In the genomic region with DNA sequence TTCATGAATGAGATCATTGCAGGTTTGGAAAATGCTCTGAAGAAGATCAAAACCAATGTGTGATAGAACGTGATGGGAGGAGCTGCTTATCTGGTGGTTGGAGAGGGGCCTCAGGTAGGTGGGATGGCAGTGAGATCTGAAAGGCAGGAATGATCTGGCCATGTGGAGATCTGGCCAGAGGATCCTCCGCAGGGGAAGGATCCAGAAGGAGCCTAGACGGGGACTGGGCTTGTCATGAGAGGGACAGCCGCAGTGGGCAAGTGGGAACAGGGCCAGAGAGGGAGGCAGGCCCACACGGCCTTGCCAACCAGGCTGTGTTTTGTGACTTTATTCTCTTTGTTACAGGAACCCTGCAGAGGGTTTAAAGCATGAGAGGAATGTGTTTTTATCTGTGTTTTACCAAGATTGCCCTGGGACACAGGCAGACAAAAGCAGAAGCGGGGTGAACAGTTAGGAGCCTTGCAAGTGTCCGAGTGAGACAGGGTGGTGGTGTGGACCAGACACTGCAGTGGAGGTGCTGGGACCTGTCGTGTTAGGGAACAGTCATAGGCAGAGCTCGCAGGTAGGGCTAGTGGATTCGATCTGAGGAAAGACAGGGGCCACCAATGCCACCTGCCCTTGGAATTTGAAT, we compare ENCODE assay signal across 23 cellular contexts.
DNase-seq lines count a peak whose midpoint lies in the region; ATAC-seq and TF ChIP-seq lines count a peak whose summit lies in the region.
"Had no signal": no experiment of that assay in that cellular context is flagged by ENCODE, and none has a peak within 500 bp of the region (broad histone marks: within the 10 kb centered on the region; RNA-seq: fewer than 3 reads in every experiment).

No MANE protein-coding gene starts in this region.

- H4K91ac ChIP-seq in H9 (ENCODE audit: insufficient read length, low read depth, low read length) = no peak overlapping the region
- H4K91ac ChIP-seq in mesenchymal stem cell (ENCODE audit: low read length) = no peak overlapping the region
- H4K91ac ChIP-seq in neuronal stem cell (ENCODE audit: low read depth, low read length, poor library complexity) = no peak overlapping the region

- H3K36me3 ChIP-seq in mesenchymal stem cell (ENCODE audit: control insufficient read depth in 1 of 2, insufficient read depth in 2 of 2, low read depth in 1 of 2, low read length in 2 of 2) (no peaks in the 10 kb centered on the region), neuronal stem cell (replicated peaks in 1 of 2; ENCODE audit: control insufficient read depth in 2 of 2, insufficient read depth in 2 of 2, low read length in 2 of 2) (no peaks in the 10 kb centered on the region)

- H3K23me2 ChIP-seq in H9 (ENCODE audit: insufficient read length, low read depth, low read length, poor library complexity, severe bottlenecking) = no peaks in the 10 kb centered on the region

- H3T11ph ChIP-seq in H9 (ENCODE audit: low read length) = no peak overlapping the region

- H3K27me3 ChIP-seq in H9 (ENCODE audit: insufficient read depth, low read length) (no peaks in the 10 kb centered on the region), mesenchymal stem cell (ENCODE audit: control insufficient read depth in 1 of 2, insufficient read depth in 1 of 2, low read length in 2 of 2) (peaks cover 0 to 59% of the 10 kb centered on the region in 2 experiments), neuronal stem cell (ENCODE audit: control insufficient read depth in 3 of 3, insufficient read depth in 3 of 3, low read depth in 1 of 3, low read length in 3 of 3) (no peaks in the 10 kb centered on the region)

- H2AK5ac ChIP-seq in H9 (ENCODE audit: insufficient read length, low read length) = no peak overlapping the region
- peak overlapping the region; percentile 77 for H2AK5ac ChIP-seq in mesenchymal stem cell (ENCODE audit: low read length, severe bottlenecking)
- H2AK5ac ChIP-seq in neuronal stem cell (ENCODE audit: low read depth, low read length) = no peak overlapping the region

- H4K5ac ChIP-seq in H9 (ENCODE audit: insufficient read length, low read depth, low read length) = no peak overlapping the region

- H3K4me3 Mint-ChIP-seq in H9 = peak overlapping the region in 1 of 2 experiments; percentile 19; a peak in 3 of 5 replicates

- H2BK12ac ChIP-seq in H9 (ENCODE audit: insufficient read length, low read depth, low read length) (no peak overlapping the region), mesenchymal stem cell (ENCODE audit: low read length in 2 of 2) (no peak overlapping the region), neuronal stem cell (ENCODE audit: low read length) (no peak overlapping the region)

- H3K9ac ChIP-seq in H9 (ENCODE audit: extremely low read depth, insufficient read length, low read length) (no peak overlapping the region), mesenchymal stem cell (ENCODE audit: low read length) (no peak overlapping the region), neuronal stem cell (ENCODE audit: low read depth, low read length, poor library complexity) (no peak overlapping the region)

- no peaks in the 10 kb centered on the region for H4K20me1 ChIP-seq in H9 (ENCODE audit: control insufficient read depth, insufficient read depth, insufficient read length)

- H2BK120ac ChIP-seq in H9 (ENCODE audit: low read depth, low read length, poor library complexity, severe bottlenecking) (no peak overlapping the region), mesenchymal stem cell (ENCODE audit: low read depth, low read length) (no peak overlapping the region), neuronal stem cell (ENCODE audit: low read depth, low read length) (no peak overlapping the region)

- DNase-seq in H9 = no peak
- DNase-seq in astrocyte of the hippocampus (ENCODE audit: low read depth, low spot score) = peak; percentile 56
- no peak for DNase-seq in mesenchymal stem cell
- DNase-seq in neuronal stem cell (ENCODE audit: low spot score) = no peak
- DNase-seq in DMS 273 (lab: John Stamatoyannopoulos, UW; ENCODE audit: unreplicated experiment) = no peak
- DNase-seq in NOMO-1 treated with DMSO at 0.1 percent for 48 hours (lab: John Stamatoyannopoulos, UW; ENCODE audit: unreplicated experiment) = no peak
- DNase-seq: Calu3, DMS153, DND-41, H7, Kasumi-1, MV-4-11, NCI-H1105, NCI-H146, NCI-H1930, NCI-H2107, NCI-H446 treated with DMSO at 0.1 percent for 48 hours, NCI-H526, SHP77 treated with DMSO at 0.1 percent for 48 hours had no signal

- H2AFZ ChIP-seq in H9 (ENCODE audit: low read length) (no peak overlapping the region), mesenchymal stem cell (ENCODE audit: low read depth, low read length) (no peak overlapping the region), neuronal stem cell (ENCODE audit: low read length) (no peak overlapping the region)

- H3K9me3 Mint-ChIP-seq in H9 = no peaks in the 10 kb centered on the region; a peak in 1 of 5 replicates

- H3K4ac ChIP-seq in H9 (ENCODE audit: low read depth, low read length) = no peak overlapping the region
- H3K4ac ChIP-seq in mesenchymal stem cell (ENCODE audit: low read depth in 1 of 2, low read length in 2 of 2) = no peak overlapping the region
- no peak overlapping the region for H3K4ac ChIP-seq in neuronal stem cell (ENCODE audit: low read length)

- H3K36me3 Mint-ChIP-seq in H9 (ENCODE audit: insufficient read depth in 1 of 3, low read depth in 3 of 3) = peaks cover 0 to 2% (median 0%) of the 10 kb centered on the region in 3 experiments; a peak in 2 of 7 replicates

- no peak overlapping the region for H3K27ac ChIP-seq in H9 (ENCODE audit: insufficient read length, low read depth, low read length)
- peak overlapping the region; percentile 2 for H3K27ac ChIP-seq in mesenchymal stem cell (ENCODE audit: low read length, poor library complexity, severe bottlenecking)
- no peak overlapping the region for H3K27ac ChIP-seq in neuronal stem cell (replicated peaks; ENCODE audit: low read length)
- H3K27ac ChIP-seq: RWPE1, SK-N-MC had no signal

- no peak overlapping the region for H2BK20ac ChIP-seq in H9 (ENCODE audit: low read depth, low read length, poor library complexity, severe bottlenecking)

- H3K18ac ChIP-seq in H9 (ENCODE audit: insufficient read length, low read depth, low read length) (no peak overlapping the region), mesenchymal stem cell (ENCODE audit: low read depth in 1 of 2, low read length in 2 of 2) (no peak overlapping the region), neuronal stem cell (ENCODE audit: low read length) (peak overlapping the region; percentile 0)

- H3K79me1 ChIP-seq in H9 (ENCODE audit: insufficient read depth, low read depth, low read length, poor library complexity, severe bottlenecking) (no peaks in the 10 kb centered on the region), mesenchymal stem cell (replicated peaks; ENCODE audit: low read length, poor library complexity, severe bottlenecking) (peaks cover 5% of the 10 kb centered on the region), neuronal stem cell (ENCODE audit: low read depth, low read length) (no peaks in the 10 kb centered on the region)

- no peak overlapping the region for H2BK5ac ChIP-seq in H9 (ENCODE audit: insufficient read length, low read length)
- no peak overlapping the region for H2BK5ac ChIP-seq in mesenchymal stem cell (ENCODE audit: low read depth, low read length, poor library complexity, severe bottlenecking)
- H2BK5ac ChIP-seq in neuronal stem cell (ENCODE audit: low read length) = no peak overlapping the region

- H3K9me3 ChIP-seq in H9 (ENCODE audit: control insufficient read depth, low read depth, low read length) (no peaks in the 10 kb centered on the region), mesenchymal stem cell (ENCODE audit: control insufficient read depth, low read length) (no peaks in the 10 kb centered on the region), neuronal stem cell (replicated peaks in 1 of 2; ENCODE audit: control insufficient read depth in 2 of 2, insufficient read depth in 1 of 2, low read depth in 1 of 2, low read length in 2 of 2) (no peaks in the 10 kb centered on the region)

- no peak overlapping the region for H3K56ac ChIP-seq in H9 (ENCODE audit: insufficient read length, low read depth, low read length)

- peaks cover 5% of the 10 kb centered on the region; the same call in 1 of the 2 replicates for H3K27me3 Mint-ChIP-seq in H9 (ENCODE audit: low read depth)

- H3K14ac ChIP-seq in H9 (ENCODE audit: insufficient read depth, low read length) (no peak overlapping the region), mesenchymal stem cell (ENCODE audit: low read length in 2 of 2) (no peak overlapping the region), neuronal stem cell (ENCODE audit: low read length) (no peak overlapping the region)

- H3K4me1 ChIP-seq in H9 (ENCODE audit: insufficient read depth, low read length) = peaks cover 16% of the 10 kb centered on the region; the same call in 1 of the 2 replicates
- H3K4me1 ChIP-seq in mesenchymal stem cell (ENCODE audit: control insufficient read depth, insufficient read depth, low read depth, low read length) = peaks cover 20% of the 10 kb centered on the region
- peaks cover 14 to 24% of the 10 kb centered on the region in 2 donors for H3K4me1 ChIP-seq in neuronal stem cell (ENCODE audit: control insufficient read depth in 2 of 2, insufficient read depth in 1 of 2, low read depth in 1 of 2, low read length in 2 of 2)

- peak overlapping the region in 2 of 3 experiments; percentile 66 to 88; a peak in 5 of 7 replicates for H3K27ac Mint-ChIP-seq in H9

- H3K79me2 ChIP-seq in H9 (ENCODE audit: insufficient read depth, low read length) = no peaks in the 10 kb centered on the region

- no peak overlapping the region for H3K4me2 ChIP-seq in H9 (ENCODE audit: insufficient read depth, insufficient read length, low read length)
- peak overlapping the region; percentile 8 for H3K4me2 ChIP-seq in mesenchymal stem cell (ENCODE audit: low read length, poor library complexity, severe bottlenecking)
- no peak overlapping the region for H3K4me2 ChIP-seq in neuronal stem cell (ENCODE audit: insufficient read depth, low read length, poor library complexity, severe bottlenecking)

- WGBS in H9 (ENCODE audit: extremely low coverage, insufficient read length, low lambda C conversion rate) = no CpG with 5 or more reads among the region's 10 CpGs
- 76% methylated on average over 8 of the region's 10 CpGs for WGBS in mesenchymal stem cell
- WGBS in neuronal stem cell (ENCODE audit: extremely low coverage in 2 of 2, insufficient read length in 2 of 2, insufficient replicate concordance in 1 of 2), 2 donors = no CpG with 5 or more reads among the region's 10 CpGs

- ATAC-seq in GM19351 (IDR thresholded peaks at IDR 0.05; ENCODE audit: unreplicated experiment) = no peak
- ATAC-seq: K562 had no signal

- no peak for TF ChIP-seq CTCF in H9 (conservative IDR thresholded peaks at IDR 0.05)

- H2BK15ac ChIP-seq in H9 (ENCODE audit: low read depth, low read length) (no peak overlapping the region), mesenchymal stem cell (ENCODE audit: low read depth, poor library complexity, severe bottlenecking) (no peak overlapping the region), neuronal stem cell (ENCODE audit: low read length) (no peak overlapping the region)

- peaks cover 60 to 62% of the 10 kb centered on the region in 2 experiments for H3K4me1 Mint-ChIP-seq in H9

- no peak overlapping the region for H3K23ac ChIP-seq in H9 (ENCODE audit: insufficient read length, low read depth, low read length)
- no peak overlapping the region for H3K23ac ChIP-seq in mesenchymal stem cell (ENCODE audit: low read length in 2 of 2)
- H3K23ac ChIP-seq in neuronal stem cell (ENCODE audit: low read depth, low read length, poor library complexity) = no peak overlapping the region

- H3K4me3 ChIP-seq in mesenchymal stem cell (ENCODE audit: insufficient read depth in 1 of 2, low read depth in 1 of 2, low read length in 2 of 2) (no peak overlapping the region), neuronal stem cell (ENCODE audit: low read length in 2 of 2) (no peak overlapping the region)
- H3K4me3 ChIP-seq: K562, SK-N-MC had no signal

- H4K8ac ChIP-seq in H9 (replicated peaks; ENCODE audit: insufficient read length, low read depth, low read length) = no peak overlapping the region
- H4K8ac ChIP-seq in mesenchymal stem cell (ENCODE audit: low read length) = no peak overlapping the region
- H4K8ac ChIP-seq in neuronal stem cell (ENCODE audit: low read depth, low read length) = no peak overlapping the region
